In the genomic region with DNA sequence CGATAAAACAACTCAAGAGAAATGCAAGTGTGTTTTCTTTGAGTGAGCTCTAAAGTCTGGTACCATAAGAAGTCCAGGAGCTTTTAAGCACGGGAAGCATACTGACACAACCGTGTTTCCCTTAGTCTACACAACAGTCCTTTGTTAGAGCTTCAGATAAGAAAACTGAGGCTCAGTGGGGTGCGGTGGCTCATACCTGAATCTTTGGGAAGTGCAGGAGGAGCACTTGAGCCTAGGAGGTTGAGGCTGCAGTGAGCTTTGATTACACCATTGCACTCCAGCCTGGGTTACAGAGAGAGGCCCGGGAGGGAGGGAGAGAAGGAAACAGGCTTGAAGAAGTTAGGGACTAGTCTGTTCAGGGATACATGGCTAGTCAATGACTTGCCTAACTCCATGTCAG, we compare ENCODE assay signal across 1 cellular context.
TF ChIP-seq lines count a peak whose summit lies in the region.

No MANE protein-coding gene starts in this region.

TF ChIP-seq in WTC11, 78 proteins besides CTCF, POLR2A, EP300 and RAD21 (continued from another document):
- TF ChIP-seq NFYB (CRISPR knock-in tag; conservative IDR thresholded peaks at IDR 0.05; ENCODE audit: low read depth) (no peak), FOXJ3 (CRISPR knock-in tag; IDR thresholded peaks at IDR 0.05; ENCODE audit: borderline replicate concordance) (no peak), SOX15 (CRISPR knock-in tag; IDR thresholded peaks at IDR 0.05) (no peak)
